Comparison of ENCODE assay signal across 12 cellular contexts in the genomic region with DNA sequence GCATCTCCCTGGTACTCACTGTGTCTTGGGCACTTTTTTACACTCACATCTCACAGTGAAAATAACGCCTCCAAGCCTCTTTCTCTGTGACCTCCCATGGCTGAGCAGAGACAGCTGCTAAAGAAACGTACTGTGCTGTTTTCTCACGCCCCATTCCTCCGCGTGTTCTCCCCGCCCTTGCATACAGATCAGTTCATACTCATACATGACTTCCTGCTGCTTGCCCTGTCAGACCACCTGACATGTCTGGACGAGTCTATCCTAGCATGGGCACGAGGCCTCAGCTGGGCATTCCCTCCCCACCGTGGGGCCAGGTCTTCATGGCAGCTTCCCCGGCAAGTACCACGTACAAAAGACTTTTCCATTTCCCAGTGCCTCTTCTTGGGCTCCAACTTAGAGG. TPM values are rescaled to one million over a fixed set of nuclear protein-coding genes. Genes with fewer than 3 reads are reported as not detected.
DNase-seq lines count a peak whose midpoint lies in the region; ATAC-seq and TF ChIP-seq lines count a peak whose summit lies in the region.
"Had no signal": no experiment of that assay in that cellular context is flagged by ENCODE, and none has a peak within 500 bp of the region (broad histone marks: within the 10 kb centered on the region; RNA-seq: fewer than 3 reads in every experiment).

No MANE protein-coding gene starts in this region.

- H3K4me1 Mint-ChIP-seq in GM23338 = peaks cover 3% of the 10 kb centered on the region; the same call in 2 of the 3 replicates
- peaks cover 21% of the 10 kb centered on the region for H3K4me1 Mint-ChIP-seq in T-helper 1 cell treated with Interleukin-12 subunit alpha and Interleukin-12 subunit beta and Interleukin-4 antibody, amounts not matched to agents 30 μg/mL and 1 μg/mL, for 36 hours (ENCODE audit: low read depth)
- peaks cover 29% of the 10 kb centered on the region for H3K4me1 Mint-ChIP-seq in osteocyte (ENCODE audit: unreplicated experiment)
- H3K4me1 Mint-ChIP-seq: immature natural killer cell; naive thymus-derived CD8-positive, alpha-beta T cell had no signal

- H3K9me3 Mint-ChIP-seq in GM23338 (no peaks in the 10 kb centered on the region; the same call in 2 of the 3 replicates), osteocyte (ENCODE audit: unreplicated experiment) (peaks cover 18% of the 10 kb centered on the region)
- H3K9me3 Mint-ChIP-seq in T-helper 1 cell treated with Interleukin-12 subunit alpha and Interleukin-12 subunit beta and Interleukin-4 antibody, amounts not matched to agents 30 μg/mL and 1 μg/mL, for 36 hours = peaks cover 29% of the 10 kb centered on the region

- H3K4me3 ChIP-seq in GM23338 (no peak overlapping the region), right atrium auricular region (no peak overlapping the region)

- no peak for DNase-seq in GM23338 (ENCODE audit: low spot score)
- no peak for DNase-seq in osteocyte (ENCODE audit: extremely low spot score, unreplicated experiment)
- no peak for DNase-seq in right atrium auricular region (ENCODE audit: low spot score)
- DNase-seq in DMS114 treated with DMSO at 0.1 percent for 48 hours (lab: John Stamatoyannopoulos, UW; ENCODE audit: unreplicated experiment) = no peak
- DNase-seq: immature natural killer cell; naive thymus-derived CD8-positive, alpha-beta T cell; NCI-H1048; NK-92 treated with Interleukin-12 subunit alpha and Interleukin-12 subunit beta, amount 100 ng/mL, for 24 hours had no signal

- peaks cover 3% of the 10 kb centered on the region; the same call in 1 of the 2 replicates for H3K9me2 ChIP-seq in GM23338 (ENCODE audit: insufficient read depth)

- H3K9me3 ChIP-seq in right atrium auricular region = peaks cover 0 to 4% of the 10 kb centered on the region in 2 donors

- ATAC-seq in GM19023 (IDR thresholded peaks at IDR 0.05; ENCODE audit: unreplicated experiment) (peak; percentile 86), GM23338 (no peak), GM19452 (IDR thresholded peaks at IDR 0.05; ENCODE audit: unreplicated experiment) (no peak)
- ATAC-seq: naive thymus-derived CD8-positive, alpha-beta T cell had no signal

- H3K27ac ChIP-seq in GM23338 (ENCODE audit: low read depth) = no peak overlapping the region
- H3K27ac ChIP-seq in right atrium auricular region = no peak overlapping the region

- H4K20me1 ChIP-seq in GM23338 (replicated peaks; ENCODE audit: insufficient read depth) = no peaks in the 10 kb centered on the region

- H2AFZ ChIP-seq in GM23338 = peak overlapping the region; percentile 90; the same call in 1 of the 2 replicates

- TF ChIP-seq CTCF in GM23338 (conservative IDR thresholded peaks at IDR 0.05; ENCODE audit: low read depth in 2 of 2) (no peak), osteocyte (IDR thresholded peaks at IDR 0.05) (no peak), right atrium auricular region (IDR thresholded peaks at IDR 0.05) (no peak)

- peaks cover 4% of the 10 kb centered on the region; the same call in 1 of the 2 replicates for H3K4me1 ChIP-seq in GM23338 (ENCODE audit: insufficient read depth)
- no peaks in the 10 kb centered on the region for H3K4me1 ChIP-seq in right atrium auricular region

- H3F3A ChIP-seq in GM23338 (replicated peaks; ENCODE audit: low read depth) = no peaks in the 10 kb centered on the region

- H3K4me2 ChIP-seq in GM23338 = no peak overlapping the region

- no peak overlapping the region for H3K27ac Mint-ChIP-seq in GM23338
- H3K27ac Mint-ChIP-seq in T-helper 1 cell treated with Interleukin-12 subunit alpha and Interleukin-12 subunit beta and Interleukin-4 antibody, amounts not matched to agents 30 μg/mL and 1 μg/mL, for 36 hours = peak overlapping the region; percentile 43
- peak overlapping the region; percentile 96 for H3K27ac Mint-ChIP-seq in osteocyte (ENCODE audit: unreplicated experiment)
- H3K27ac Mint-ChIP-seq: immature natural killer cell; naive thymus-derived CD8-positive, alpha-beta T cell had no signal

- H3K79me2 ChIP-seq in GM23338 (replicated peaks; ENCODE audit: insufficient read depth) = no peaks in the 10 kb centered on the region

- H3K36me3 Mint-ChIP-seq in GM23338 (ENCODE audit: low read depth) (no peaks in the 10 kb centered on the region), osteocyte (ENCODE audit: unreplicated experiment) (no peaks in the 10 kb centered on the region)
- H3K36me3 Mint-ChIP-seq in T-helper 1 cell treated with Interleukin-12 subunit alpha and Interleukin-12 subunit beta and Interleukin-4 antibody, amounts not matched to agents 30 μg/mL and 1 μg/mL, for 36 hours (ENCODE audit: low read depth) = peaks cover 14% of the 10 kb centered on the region

- H3K36me3 ChIP-seq in GM23338 (ENCODE audit: insufficient read depth) = no peaks in the 10 kb centered on the region
- H3K36me3 ChIP-seq in right atrium auricular region = no peaks in the 10 kb centered on the region

- no peak overlapping the region for H3K4me3 Mint-ChIP-seq in GM23338
- no peak overlapping the region for H3K4me3 Mint-ChIP-seq in T-helper 1 cell treated with Interleukin-12 subunit alpha and Interleukin-12 subunit beta and Interleukin-4 antibody, amounts not matched to agents 30 μg/mL and 1 μg/mL, for 36 hours
- no peak overlapping the region for H3K4me3 Mint-ChIP-seq in osteocyte (ENCODE audit: unreplicated experiment)
- H3K4me3 Mint-ChIP-seq: immature natural killer cell; naive thymus-derived CD8-positive, alpha-beta T cell had no signal

- H3K27me3 ChIP-seq in GM23338 (ENCODE audit: insufficient read depth) (no peaks in the 10 kb centered on the region), right atrium auricular region (no peaks in the 10 kb centered on the region)

- H3K27me3 Mint-ChIP-seq in GM23338 (ENCODE audit: insufficient read depth, low read depth, poor library complexity) = peaks cover 1% of the 10 kb centered on the region
- no peaks in the 10 kb centered on the region for H3K27me3 Mint-ChIP-seq in T-helper 1 cell treated with Interleukin-12 subunit alpha and Interleukin-12 subunit beta and Interleukin-4 antibody, amounts not matched to agents 30 μg/mL and 1 μg/mL, for 36 hours (ENCODE audit: low read depth)
- H3K27me3 Mint-ChIP-seq in osteocyte (ENCODE audit: unreplicated experiment) = no peaks in the 10 kb centered on the region
- H3K27me3 Mint-ChIP-seq: naive thymus-derived CD8-positive, alpha-beta T cell had no signal

TF ChIP-seq in GM23338, 12 proteins besides CTCF, POLR2A, EP300 and RAD21 (continues in another document):
- TF ChIP-seq EZH2 (IDR thresholded peaks at IDR 0.05; ENCODE audit: low read depth, unreplicated experiment) = no peak
- TF ChIP-seq, protein P1, sequence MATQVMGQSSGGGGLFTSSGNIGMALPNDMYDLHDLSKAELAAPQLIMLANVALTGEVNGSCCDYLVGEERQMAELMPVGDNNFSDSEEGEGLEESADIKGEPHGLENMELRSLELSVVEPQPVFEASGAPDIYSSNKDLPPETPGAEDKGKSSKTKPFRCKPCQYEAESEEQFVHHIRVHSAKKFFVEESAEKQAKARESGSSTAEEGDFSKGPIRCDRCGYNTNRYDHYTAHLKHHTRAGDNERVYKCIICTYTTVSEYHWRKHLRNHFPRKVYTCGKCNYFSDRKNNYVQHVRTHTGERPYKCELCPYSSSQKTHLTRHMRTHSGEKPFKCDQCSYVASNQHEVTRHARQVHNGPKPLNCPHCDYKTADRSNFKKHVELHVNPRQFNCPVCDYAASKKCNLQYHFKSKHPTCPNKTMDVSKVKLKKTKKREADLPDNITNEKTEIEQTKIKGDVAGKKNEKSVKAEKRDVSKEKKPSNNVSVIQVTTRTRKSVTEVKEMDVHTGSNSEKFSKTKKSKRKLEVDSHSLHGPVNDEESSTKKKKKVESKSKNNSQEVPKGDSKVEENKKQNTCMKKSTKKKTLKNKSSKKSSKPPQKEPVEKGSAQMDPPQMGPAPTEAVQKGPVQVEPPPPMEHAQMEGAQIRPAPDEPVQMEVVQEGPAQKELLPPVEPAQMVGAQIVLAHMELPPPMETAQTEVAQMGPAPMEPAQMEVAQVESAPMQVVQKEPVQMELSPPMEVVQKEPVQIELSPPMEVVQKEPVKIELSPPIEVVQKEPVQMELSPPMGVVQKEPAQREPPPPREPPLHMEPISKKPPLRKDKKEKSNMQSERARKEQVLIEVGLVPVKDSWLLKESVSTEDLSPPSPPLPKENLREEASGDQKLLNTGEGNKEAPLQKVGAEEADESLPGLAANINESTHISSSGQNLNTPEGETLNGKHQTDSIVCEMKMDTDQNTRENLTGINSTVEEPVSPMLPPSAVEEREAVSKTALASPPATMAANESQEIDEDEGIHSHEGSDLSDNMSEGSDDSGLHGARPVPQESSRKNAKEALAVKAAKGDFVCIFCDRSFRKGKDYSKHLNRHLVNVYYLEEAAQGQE (IDR thresholded peaks at IDR 0.05; ENCODE audit: unreplicated experiment) = no peak
- no peak for TF ChIP-seq CREB1 (CRISPR knock-in tag; IDR thresholded peaks at IDR 0.05; ENCODE audit: low read depth)
- TF ChIP-seq ZNF331 (CRISPR knock-in tag; IDR thresholded peaks at IDR 0.05; ENCODE audit: low read depth) = no peak
- no peak for TF ChIP-seq ZNF114 (CRISPR knock-in tag; IDR thresholded peaks at IDR 0.05)
- no peak for TF ChIP-seq NANOG (IDR thresholded peaks at IDR 0.05; ENCODE audit: borderline replicate concordance)

RNA-seq across cellular contexts. Expression of a gene that starts 21.2 kb away (rescaled TPM):
- total RNA-seq in GM23338 (2014; rRNA removed; shearing (Covaris generic)) = 0.19 and 0.73 TPM in 2 replicates
- polyA plus RNA-seq in GM23338 (2016; fragmentation: Nextera tagmentation; extraction: Ambion mirVana) = 0.47 and 0.65 TPM in 2 replicates
- total RNA-seq in osteocyte (not detected in 2 replicates), right atrium auricular region (not detected)
- total RNA-seq: naive thymus-derived CD8-positive, alpha-beta T cell had no signal
- polyA plus RNA-seq: immature natural killer cell; naive thymus-derived CD8-positive, alpha-beta T cell had no signal

RNA-seq across cellular contexts. Expression of a gene that starts 31.0 kb away (rescaled TPM):
- not detected in 2 replicates for total RNA-seq in GM23338 (2014; rRNA removed; shearing (Covaris generic))
- polyA plus RNA-seq in GM23338 (2016; fragmentation: Nextera tagmentation; extraction: Ambion mirVana) = 0.14 TPM in 1 of 2 replicates, not detected in the other
- total RNA-seq in osteocyte (not detected in 2 replicates), right atrium auricular region (1 to 10 TPM; 1.0 to 2.6 TPM)
- total RNA-seq: epithelial cell of proximal tubule; naive thymus-derived CD8-positive, alpha-beta T cell had no signal
- polyA plus RNA-seq: naive thymus-derived CD8-positive, alpha-beta T cell had no signal

RNA-seq across cellular contexts. Expression of a gene that starts 41.1 kb away (rescaled TPM):
- 15.1 and 16.2 TPM in 2 replicates for total RNA-seq in GM23338 (2014; rRNA removed; shearing (Covaris generic))
- polyA plus RNA-seq in GM23338 (2016; fragmentation: Nextera tagmentation; extraction: Ambion mirVana) = 28.6 and 30.2 TPM in 2 replicates
- total RNA-seq in osteocyte = 6.3 and 6.5 TPM in 2 replicates
- under 1 TPM in 1 of 2 donors, not detected in 1; 0.82 TPM for total RNA-seq in right atrium auricular region
- total RNA-seq: naive thymus-derived CD8-positive, alpha-beta T cell had no signal
- polyA plus RNA-seq: naive thymus-derived CD8-positive, alpha-beta T cell had no signal
